ENCODE assay signal across 8 cellular contexts in genomic region chr13:49248433-49249002, GRCh38. TPM values are rescaled to one million over a fixed set of nuclear protein-coding genes. Genes with fewer than 3 reads are reported as not detected.
DNase-seq lines count a peak whose midpoint lies in the region; ATAC-seq and TF ChIP-seq lines count a peak whose summit lies in the region.

No MANE protein-coding gene starts in this region.

- H3K4me1 Mint-ChIP-seq in activated CD8-positive, alpha-beta T cell treated with anti-CD3 and anti-CD28 coated beads for 36 hours (ENCODE audit: low read depth) = peaks cover 36% of the 10 kb centered on the region
- H3K4me1 Mint-ChIP-seq in osteocyte (ENCODE audit: unreplicated experiment) = peaks cover 18% of the 10 kb centered on the region

- DNase-seq in stimulated activated CD8-positive, alpha-beta memory T cell treated with anti-CD3 and anti-CD28 coated beads, Interleukin-12 subunit alpha, Interleukin-12 subunit beta, amount 100 ng/mL, for 4 hours (ENCODE audit: low read depth) = peak; percentile 1
- no peak for DNase-seq in stimulated activated CD8-positive, alpha-beta memory T cell treated with anti-CD3 and anti-CD28 coated beads, Interleukin-4, amount 100 ng/mL, for 48 hours
- DNase-seq in activated CD8-positive, alpha-beta T cell treated with anti-CD3 and anti-CD28 coated beads for 36 hours = peak; percentile 40
- no peak for DNase-seq in osteocyte (ENCODE audit: extremely low spot score, unreplicated experiment)
- no peak for DNase-seq in CD1c-positive myeloid dendritic cell (ENCODE audit: extremely low spot score)
- DNase-seq in KBM-7 = no peak

- intact Hi-C loops in activated CD8-positive, alpha-beta T cell treated with anti-CD3 and anti-CD28 coated beads for 36 hours (cut with micrococcal nuclease) = no loop called here

- peaks cover 0 to 22% of the 10 kb centered on the region in 2 donors for H3K36me3 ChIP-seq in gastroesophageal sphincter

- H3K4me3 Mint-ChIP-seq in activated CD8-positive, alpha-beta T cell treated with anti-CD3 and anti-CD28 coated beads for 36 hours = peak overlapping the region; percentile 90
- peak overlapping the region; percentile 97 for H3K4me3 Mint-ChIP-seq in osteocyte (ENCODE audit: unreplicated experiment)

- in situ Hi-C loops in KBM-7 (cut with MboI; ENCODE audit: low pct_unique_long_range_greater_than_20kb, low sequenced_read_pairs) = no loop called here

- ATAC-seq in HG03432 (IDR thresholded peaks at IDR 0.05; ENCODE audit: unreplicated experiment) (peak; percentile 15), gastroesophageal sphincter (peak; percentile 35)
- ATAC-seq in activated CD8-positive, alpha-beta T cell treated with anti-CD3 and anti-CD28 coated beads for 36 hours = peak; percentile 29

- no peaks in the 10 kb centered on the region for H3K9me3 Mint-ChIP-seq in activated CD8-positive, alpha-beta T cell treated with anti-CD3 and anti-CD28 coated beads for 36 hours
- no peaks in the 10 kb centered on the region for H3K9me3 Mint-ChIP-seq in osteocyte (ENCODE audit: unreplicated experiment)

- peaks cover 12% of the 10 kb centered on the region for H3K36me3 Mint-ChIP-seq in activated CD8-positive, alpha-beta T cell treated with anti-CD3 and anti-CD28 coated beads for 36 hours (ENCODE audit: low read depth)
- H3K36me3 Mint-ChIP-seq in osteocyte (ENCODE audit: unreplicated experiment) = peaks cover 6% of the 10 kb centered on the region

- CTCF ChIA-PET in activated CD8-positive, alpha-beta T cell treated with anti-CD3 and anti-CD28 coated beads for 36 hours (lab: Charles Lee) = interaction anchor here (1.0 to 2.9 kb wide), 6 partner anchors 8 to 358 kb away, joined by 3 to 20 read pairs (median 6); no protein-coding TSS in a partner anchor

- TF ChIP-seq POLR2A in gastroesophageal sphincter (IDR thresholded peaks at IDR 0.05) = no peak

- TF ChIP-seq EP300 in gastroesophageal sphincter (IDR thresholded peaks at IDR 0.05) = no peak

- H3K27ac Mint-ChIP-seq in activated CD8-positive, alpha-beta T cell treated with anti-CD3 and anti-CD28 coated beads for 36 hours = peak overlapping the region; percentile 97
- H3K27ac Mint-ChIP-seq in osteocyte (ENCODE audit: unreplicated experiment) = peak overlapping the region; percentile 97

- no peaks in the 10 kb centered on the region for H3K27me3 ChIP-seq in gastroesophageal sphincter

- peaks cover 0 to 57% (median 5%) of the 10 kb centered on the region in 3 donors for H3K4me1 ChIP-seq in gastroesophageal sphincter

- POLR2A ChIA-PET in activated CD8-positive, alpha-beta T cell treated with anti-CD3 and anti-CD28 coated beads for 36 hours (lab: Charles Lee) = interaction anchor here (0.7 to 2.5 kb wide), 4 partner anchors 9 to 211 kb away, joined by 3 to 11 read pairs (median 4); no protein-coding TSS in a partner anchor

- no peaks in the 10 kb centered on the region for H3K27me3 Mint-ChIP-seq in activated CD8-positive, alpha-beta T cell treated with anti-CD3 and anti-CD28 coated beads for 36 hours
- H3K27me3 Mint-ChIP-seq in osteocyte (ENCODE audit: unreplicated experiment) = peaks cover 17% of the 10 kb centered on the region

- peak overlapping the region; percentile 86 to 98 (median 90) for H3K27ac ChIP-seq in gastroesophageal sphincter

- WGBS in gastroesophageal sphincter (ENCODE audit: low coverage in 1 of 2), 2 donors = 3 to 13% methylated on average over 5 to 18 of the region's 18 CpGs

- no peaks in the 10 kb centered on the region for H3K9me3 ChIP-seq in gastroesophageal sphincter

- H3K4me3 ChIP-seq in gastroesophageal sphincter = peak overlapping the region; percentile 74 to 76

- no peak for TF ChIP-seq CTCF in activated CD8-positive, alpha-beta T cell treated with anti-CD3 and anti-CD28 coated beads for 36 hours (IDR thresholded peaks at IDR 0.05)
- TF ChIP-seq CTCF in gastroesophageal sphincter (IDR thresholded peaks at IDR 0.05) (no peak), osteocyte (IDR thresholded peaks at IDR 0.05) (no peak)

RNA-seq across cellular contexts. Expression of gene CDADC1, which starts 0.8 kb away (rescaled TPM):
- total RNA-seq in activated CD8-positive, alpha-beta T cell treated with anti-CD3 and anti-CD28 coated beads for 36 hours = 1 to 10 TPM; 8.6 to 9.0 TPM
- total RNA-seq in gastroesophageal sphincter = 1 to 10 TPM; 5.8 to 9.3 (median 6.7) TPM
- total RNA-seq in osteocyte = 8.4 and 11.9 TPM in 2 replicates

RNA-seq across cellular contexts. Expression of gene MLNR, which starts 28.4 kb away (rescaled TPM):
- total RNA-seq in activated CD8-positive, alpha-beta T cell treated with anti-CD3 and anti-CD28 coated beads for 36 hours = not detected
- total RNA-seq in gastroesophageal sphincter (under 1 TPM in 1 of 4 donors, not detected in 3; 0.35 TPM), osteocyte (not detected in 2 replicates)

Comparison
In these comparisons a context has a peak if more than half of its experiments do, and no peak if none do; other contexts are left out.
1. DNase-seq: peak in stimulated activated CD8-positive, alpha-beta memory T cell treated with anti-CD3 and anti-CD28 coated beads, Interleukin-12 subunit alpha, Interleukin-12 subunit beta, amount 100 ng/mL, for 4 hours (single experiment) and activated CD8-positive, alpha-beta T cell treated with anti-CD3 and anti-CD28 coated beads for 36 hours (single experiment); none in stimulated activated CD8-positive, alpha-beta memory T cell treated with anti-CD3 and anti-CD28 coated beads, Interleukin-4, amount 100 ng/mL, for 48 hours (single experiment), osteocyte (single experiment), CD1c-positive myeloid dendritic cell (single experiment) and KBM-7 (single experiment).
2. Peak in every context shown above with its lines, with median percentiles within 50 percentile points of each other: ATAC-seq.